In genomic region chr15:80844011-80844732, GRCh38 we compare ENCODE assay signal across 1 cellular context.
TF ChIP-seq lines count a peak whose summit lies in the region.

No MANE protein-coding gene starts in this region.

TF ChIP-seq in GM23338, 12 proteins besides CTCF, POLR2A, EP300 and RAD21 (continued from another document):
- TF ChIP-seq, protein P1, sequence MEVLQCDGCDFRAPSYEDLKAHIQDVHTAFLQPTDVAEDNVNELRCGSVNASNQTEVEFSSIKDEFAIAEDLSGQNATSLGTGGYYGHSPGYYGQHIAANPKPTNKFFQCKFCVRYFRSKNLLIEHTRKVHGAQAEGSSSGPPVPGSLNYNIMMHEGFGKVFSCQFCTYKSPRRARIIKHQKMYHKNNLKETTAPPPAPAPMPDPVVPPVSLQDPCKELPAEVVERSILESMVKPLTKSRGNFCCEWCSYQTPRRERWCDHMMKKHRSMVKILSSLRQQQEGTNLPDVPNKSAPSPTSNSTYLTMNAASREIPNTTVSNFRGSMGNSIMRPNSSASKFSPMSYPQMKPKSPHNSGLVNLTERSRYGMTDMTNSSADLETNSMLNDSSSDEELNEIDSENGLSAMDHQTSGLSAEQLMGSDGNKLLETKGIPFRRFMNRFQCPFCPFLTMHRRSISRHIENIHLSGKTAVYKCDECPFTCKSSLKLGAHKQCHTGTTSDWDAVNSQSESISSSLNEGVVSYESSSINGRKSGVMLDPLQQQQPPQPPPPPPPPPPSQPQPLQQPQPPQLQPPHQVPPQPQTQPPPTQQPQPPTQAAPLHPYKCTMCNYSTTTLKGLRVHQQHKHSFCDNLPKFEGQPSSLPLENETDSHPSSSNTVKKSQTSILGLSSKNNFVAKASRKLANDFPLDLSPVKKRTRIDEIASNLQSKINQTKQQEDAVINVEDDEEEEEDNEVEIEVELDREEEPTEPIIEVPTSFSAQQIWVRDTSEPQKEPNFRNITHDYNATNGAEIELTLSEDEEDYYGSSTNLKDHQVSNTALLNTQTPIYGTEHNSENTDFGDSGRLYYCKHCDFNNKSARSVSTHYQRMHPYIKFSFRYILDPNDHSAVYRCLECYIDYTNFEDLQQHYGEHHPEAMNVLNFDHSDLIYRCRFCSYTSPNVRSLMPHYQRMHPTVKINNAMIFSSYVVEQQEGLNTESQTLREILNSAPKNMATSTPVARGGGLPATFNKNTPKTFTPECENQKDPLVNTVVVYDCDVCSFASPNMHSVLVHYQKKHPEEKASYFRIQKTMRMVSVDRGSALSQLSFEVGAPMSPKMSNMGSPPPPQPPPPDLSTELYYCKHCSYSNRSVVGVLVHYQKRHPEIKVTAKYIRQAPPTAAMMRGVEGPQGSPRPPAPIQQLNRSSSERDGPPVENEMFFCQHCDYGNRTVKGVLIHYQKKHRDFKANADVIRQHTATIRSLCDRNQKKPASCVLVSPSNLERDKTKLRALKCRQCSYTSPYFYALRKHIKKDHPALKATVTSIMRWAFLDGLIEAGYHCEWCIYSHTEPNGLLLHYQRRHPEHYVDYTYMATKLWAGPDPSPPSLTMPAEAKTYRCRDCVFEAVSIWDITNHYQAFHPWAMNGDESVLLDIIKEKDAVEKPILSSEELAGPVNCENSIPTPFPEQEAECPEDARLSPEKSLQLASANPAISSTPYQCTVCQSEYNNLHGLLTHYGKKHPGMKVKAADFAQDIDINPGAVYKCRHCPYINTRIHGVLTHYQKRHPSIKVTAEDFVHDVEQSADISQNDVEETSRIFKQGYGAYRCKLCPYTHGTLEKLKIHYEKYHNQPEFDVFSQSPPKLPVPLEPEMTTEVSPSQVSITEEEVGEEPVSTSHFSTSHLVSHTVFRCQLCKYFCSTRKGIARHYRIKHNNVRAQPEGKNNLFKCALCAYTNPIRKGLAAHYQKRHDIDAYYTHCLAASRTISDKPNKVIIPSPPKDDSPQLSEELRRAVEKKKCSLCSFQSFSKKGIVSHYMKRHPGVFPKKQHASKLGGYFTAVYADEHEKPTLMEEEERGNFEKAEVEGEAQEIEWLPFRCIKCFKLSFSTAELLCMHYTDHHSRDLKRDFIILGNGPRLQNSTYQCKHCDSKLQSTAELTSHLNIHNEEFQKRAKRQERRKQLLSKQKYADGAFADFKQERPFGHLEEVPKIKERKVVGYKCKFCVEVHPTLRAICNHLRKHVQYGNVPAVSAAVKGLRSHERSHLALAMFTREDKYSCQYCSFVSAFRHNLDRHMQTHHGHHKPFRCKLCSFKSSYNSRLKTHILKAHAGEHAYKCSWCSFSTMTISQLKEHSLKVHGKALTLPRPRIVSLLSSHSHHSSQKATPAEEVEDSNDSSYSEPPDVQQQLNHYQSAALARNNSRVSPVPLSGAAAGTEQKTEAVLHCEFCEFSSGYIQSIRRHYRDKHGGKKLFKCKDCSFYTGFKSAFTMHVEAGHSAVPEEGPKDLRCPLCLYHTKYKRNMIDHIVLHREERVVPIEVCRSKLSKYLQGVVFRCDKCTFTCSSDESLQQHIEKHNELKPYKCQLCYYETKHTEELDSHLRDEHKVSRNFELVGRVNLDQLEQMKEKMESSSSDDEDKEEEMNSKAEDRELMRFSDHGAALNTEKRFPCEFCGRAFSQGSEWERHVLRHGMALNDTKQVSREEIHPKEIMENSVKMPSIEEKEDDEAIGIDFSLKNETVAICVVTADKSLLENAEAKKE (CRISPR knock-in tag; IDR thresholded peaks at IDR 0.05): no peak
- TF ChIP-seq ZNF114 (CRISPR knock-in tag; IDR thresholded peaks at IDR 0.05) (no peak), EZH2 (IDR thresholded peaks at IDR 0.05; ENCODE audit: low read depth, unreplicated experiment) (no peak), CREB1 (CRISPR knock-in tag; IDR thresholded peaks at IDR 0.05; ENCODE audit: low read depth) (no peak), STAT1 (IDR thresholded peaks at IDR 0.05; ENCODE audit: unreplicated experiment) (no peak)
